ENCODE assay signal across 8 cellular contexts in genomic region chr18:54444309-54444914, GRCh38.
DNase-seq lines count a peak whose midpoint lies in the region; ATAC-seq and TF ChIP-seq lines count a peak whose summit lies in the region.

No MANE protein-coding gene starts in this region.

- H3K4me2 ChIP-seq in GM23338, result no peak overlapping the region

- H3K4me3 ChIP-seq in GM23338, result no peak overlapping the region

- peak; percentile 97 for ATAC-seq in GM23338

- peaks cover 8% of the 10 kb centered on the region for H3K27me3 Mint-ChIP-seq in GM23338 (ENCODE audit: insufficient read depth, low read depth, poor library complexity)

- peaks cover 9% of the 10 kb centered on the region; the same call in 2 of the 3 replicates for H3K4me1 Mint-ChIP-seq in GM23338

- peak; percentile 15 to 26 for DNase-seq in SHP77 (lab: John Stamatoyannopoulos, UW)
- DNase-seq in SHP77 treated with DMSO at 0.1 percent for 48 hours (lab: John Stamatoyannopoulos, UW), result no peak
- peak; percentile 87 for DNase-seq in GM23338 (ENCODE audit: low spot score)
- peak; percentile 69 for DNase-seq in LHCN-M2 (ENCODE audit: low read depth)
- DNase-seq in fibroblast of gingiva (ENCODE audit: low read depth), result peak; percentile 35
- DNase-seq in occipital lobe (lab: John Stamatoyannopoulos, UW), result peak; percentile 9
- no peak for DNase-seq in T-helper 9 cell

- 0 out of 3 replicates have a peak, but pooled peaks cover 8% of the 10 kb centered on the region for H3K9me3 Mint-ChIP-seq in GM23338

- no peaks in the 10 kb centered on the region; the same call in 2 of the 3 replicates for H3K36me3 Mint-ChIP-seq in GM23338 (ENCODE audit: low read depth)

- H3K27ac ChIP-seq in GM23338 (ENCODE audit: low read depth), result no peak overlapping the region
- H3K27ac ChIP-seq in VCaP, result no peak overlapping the region

- H3F3A ChIP-seq in GM23338 (replicated peaks; ENCODE audit: low read depth), result no peaks in the 10 kb centered on the region

- H2AFZ ChIP-seq in GM23338, result peak overlapping the region; percentile 34; the same call in 1 of the 2 replicates

- H3K27me3 ChIP-seq in GM23338 (ENCODE audit: insufficient read depth), result no peaks in the 10 kb centered on the region

- H3K36me3 ChIP-seq in GM23338 (ENCODE audit: insufficient read depth), result no peaks in the 10 kb centered on the region

- no peak overlapping the region; the same call in 1 of the 2 replicates for H3K27ac Mint-ChIP-seq in GM23338

- 0 out of 2 replicates have a peak, but pooled peaks cover 2% of the 10 kb centered on the region for H3K9me2 ChIP-seq in GM23338 (ENCODE audit: insufficient read depth)

- H3K79me2 ChIP-seq in GM23338 (replicated peaks; ENCODE audit: insufficient read depth), result no peaks in the 10 kb centered on the region

- H3K4me3 Mint-ChIP-seq in GM23338, result no peak overlapping the region

- peak; percentile 95 to 97 for TF ChIP-seq CTCF in GM23338 (conservative IDR thresholded peaks at IDR 0.05; ENCODE audit: low read depth in 2 of 2)
- peak; percentile 90 for TF ChIP-seq CTCF in VCaP (conservative IDR thresholded peaks at IDR 0.05)

- H4K20me1 ChIP-seq in GM23338 (replicated peaks; ENCODE audit: insufficient read depth), result no peaks in the 10 kb centered on the region

- peaks cover 3% of the 10 kb centered on the region; the same call in 1 of the 2 replicates for H3K4me1 ChIP-seq in GM23338 (ENCODE audit: insufficient read depth)

TF ChIP-seq in GM23338, 12 proteins besides CTCF, POLR2A, EP300 and RAD21:
- TF ChIP-seq NANOG (IDR thresholded peaks at IDR 0.05; ENCODE audit: borderline replicate concordance), result 0 out of 2 replicates have a peak, but pooled peaks have one; percentile 12
- TF ChIP-seq STAT1 (IDR thresholded peaks at IDR 0.05; ENCODE audit: unreplicated experiment), result no peak
TF ChIP-seq in GM23338: peak in this region for 1.

Comparison
In these comparisons a context has a peak if more than half of its experiments do, and no peak if none do; other contexts are left out.
1. DNase-seq: peak in SHP77 (2 of 2), GM23338 (single experiment), LHCN-M2 (single experiment), fibroblast of gingiva (single experiment) and occipital lobe (single experiment); none in SHP77 treated with DMSO at 0.1 percent for 48 hours (single experiment) and T-helper 9 cell (single experiment).